19 cellular contexts compared by ENCODE assay signal in genomic region chr2:74099271-74099670, GRCh38.
"Had no signal": no experiment of that assay in that cellular context is flagged by ENCODE, and none has a peak within 500 bp of the region (broad histone marks: within the 10 kb centered on the region; RNA-seq: fewer than 3 reads in every experiment).

No MANE protein-coding gene starts in this region.

- H3K27ac Mint-ChIP-seq: nephron progenitor cell had no signal

- H3K27ac ChIP-seq: colonic mucosa, heart left ventricle, psoas muscle, sigmoid colon, suprapubic skin, thyroid gland had no signal

- H3K27me3 Mint-ChIP-seq: naive B cell had no signal

- H3K27me3 ChIP-seq: colonic mucosa, heart left ventricle, sigmoid colon, suprapubic skin, thyroid gland, upper lobe of right lung had no signal

- ATAC-seq: stimulated activated naive CD8-positive, alpha-beta T cell treated with anti-CD3 and anti-CD28 coated beads, Interleukin-15, Interleukin-2, amounts not matched to agents 100 U/mL and 50 U/mL, for 24 hours had no signal

- H3K9me3 Mint-ChIP-seq: nephron progenitor cell had no signal

- H3K4me1 ChIP-seq: colonic mucosa, heart left ventricle, psoas muscle, sigmoid colon, thyroid gland, upper lobe of right lung had no signal

- DNase-seq: colonic mucosa; dermis blood vessel endothelial cell; effector CD4-positive, alpha-beta T cell; foreskin melanocyte; kidney glomerular epithelial cell; mesendoderm; naive B cell; nephron progenitor cell; psoas muscle; retina; sigmoid colon; stimulated activated CD4-positive, alpha-beta T cell treated with anti-CD3 and anti-CD28 coated beads, Interleukin-2, amount 100 ng/mL, for 24 hours; stimulated activated CD4-positive, alpha-beta T cell treated with anti-CD3 and anti-CD28 coated beads, Interleukin-4, amount 100 ng/mL, for 4 hours; stimulated activated naive CD8-positive, alpha-beta T cell treated with anti-CD3 and anti-CD28 coated beads, Interleukin-15, Interleukin-2, amounts not matched to agents 100 U/mL and 50 U/mL, for 24 hours had no signal

- H3K9me3 ChIP-seq: colonic mucosa, heart left ventricle, psoas muscle, sigmoid colon, suprapubic skin, thyroid gland, upper lobe of right lung had no signal

- H3K4me3 ChIP-seq: colonic mucosa, heart left ventricle, psoas muscle, sigmoid colon, skin epidermis, suprapubic skin, thyroid gland, upper lobe of right lung had no signal

- H3K4me3 Mint-ChIP-seq: naive B cell, nephron progenitor cell had no signal
